In the genomic region with DNA sequence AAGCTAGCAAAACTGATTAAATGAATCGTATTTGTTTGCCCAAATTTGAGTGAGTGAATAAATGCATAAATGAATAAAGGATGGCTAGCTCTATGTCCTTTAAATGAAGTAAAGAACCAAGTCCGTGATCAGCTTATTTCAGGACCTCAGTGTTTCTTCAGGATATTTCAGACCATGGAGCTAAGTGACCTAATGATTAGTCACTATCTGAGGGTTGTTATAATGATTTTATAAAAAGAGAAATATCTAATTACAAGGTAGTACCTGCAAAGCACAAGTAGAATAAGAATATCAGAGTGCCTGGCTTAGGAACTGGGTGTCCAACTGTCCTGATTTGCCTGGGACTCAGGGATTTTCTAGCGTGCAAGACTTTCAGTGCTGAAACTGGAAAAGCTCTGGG, we compare ENCODE assay signal across 20 cellular contexts. TPM values are rescaled to one million over a fixed set of nuclear protein-coding genes. Genes with fewer than 3 reads are reported as not detected.
"Had no signal": no experiment of that assay in that cellular context is flagged by ENCODE, and none has a peak within 500 bp of the region (broad histone marks: within the 10 kb centered on the region; RNA-seq: fewer than 3 reads in every experiment).

No MANE protein-coding gene starts in this region.

- DNase-seq: activated B cell treated with CpG ODN at 0.5 μM for 24 hours; activated CD4-positive, alpha-beta T cell treated with anti-CD3 and anti-CD28 coated beads for 48 hours; activated CD8-positive, alpha-beta memory T cell treated with anti-CD3 and anti-CD28 coated beads, Interleukin-2, amount 50 U/mL, for 4 hours; activated CD8-positive, alpha-beta T cell treated with anti-CD3 and anti-CD28 coated beads, Interleukin-2, amount 10 ng/mL, durations not matched to agents 7 days and 5 days; activated gamma-delta T cell; activated T-cell treated with anti-CD3 and anti-CD28 coated beads, Interleukin-2, amount 50 U/mL, for 48 hours; amygdala; esophagus squamous epithelium; head of caudate nucleus; mucosa of descending colon; naive thymus-derived CD4-positive, alpha-beta T cell; small intestine; stimulated activated CD4-positive, alpha-beta T cell treated with anti-CD3 and anti-CD28 coated beads, Interleukin-4, amount 100 ng/mL, for 4 hours; stimulated activated CD8-positive, alpha-beta memory T cell treated with anti-CD3 and anti-CD28 coated beads, Interleukin-4, amount 100 ng/mL, for 48 hours; stimulated activated naive CD4-positive, alpha-beta T cell treated with Interleukin-2 at 50 U/mL for 16 hours; T-helper 2 cell; trophoblast cell had no signal

- FAIRE-seq: small intestine had no signal

- H3K4me3 ChIP-seq: coronary artery, esophagus squamous epithelium, mucosa of descending colon had no signal

- ATAC-seq: activated CD8-positive, alpha-beta T cell treated with anti-CD3 and anti-CD28 coated beads, Interleukin-2, amount 10 ng/mL, durations not matched to agents 7 days and 5 days; activated naive CD4-positive, alpha-beta T cell treated with anti-CD3 and anti-CD28 coated beads, Interleukin-2, amount 50 U/mL, for 72 hours; left lobe of liver; mucosa of descending colon; naive thymus-derived CD4-positive, alpha-beta T cell had no signal

- H3K27me3 ChIP-seq: esophagus squamous epithelium had no signal

- H3K9me3 ChIP-seq: esophagus squamous epithelium, mucosa of descending colon had no signal

- H3K27ac ChIP-seq: coronary artery, esophagus squamous epithelium had no signal

RNA-seq across cellular contexts. Expression of gene KCNJ2, which starts 12.5 kb away (rescaled TPM):
- total RNA-seq: activated CD8-positive, alpha-beta T cell treated with anti-CD3 and anti-CD28 coated beads, Interleukin-2, amount 10 ng/mL, durations not matched to agents 7 days and 5 days had no signal
- polyA plus RNA-seq: naive thymus-derived CD4-positive, alpha-beta T cell had no signal
